Comparison of ENCODE assay signal across 1 cellular context in genomic region chr3:156648086-156648485, GRCh38.
A peak's percentile ranks its signal among the peaks of the same experiment; 100 is the strongest.
TF ChIP-seq lines count a peak whose summit lies in the region.

No MANE protein-coding gene starts in this region.

TF ChIP-seq in GM12878, 131 proteins besides CTCF, POLR2A, EP300 and RAD21 (continued from another document):
- TF ChIP-seq TAF1 (IDR thresholded peaks at IDR 0.05; ENCODE audit: borderline replicate concordance, low read depth, low read length) (no peak), NFIC (IDR thresholded peaks at IDR 0.05; ENCODE audit: low read depth, low read length) (peak; percentile 65; the same call in 1 of the 2 replicates), ZBTB40 (IDR thresholded peaks at IDR 0.05; ENCODE audit: borderline replicate concordance) (no peak), MTA2 (IDR thresholded peaks at IDR 0.05; ENCODE audit: low read depth) (no peak), BCLAF1 (IDR thresholded peaks at IDR 0.05) (no peak), CREM (IDR thresholded peaks at IDR 0.05; ENCODE audit: low read depth) (peak; percentile 42; the same call in 1 of the 2 replicates), NR2C2 (IDR thresholded peaks at IDR 0.05; ENCODE audit: borderline replicate concordance, control insufficient read depth, insufficient read length, low read depth) (no peak), RUNX3 (IDR thresholded peaks at IDR 0.05; ENCODE audit: low read length) (peak; percentile 28; the same call in 1 of the 2 replicates), FOXM1 (IDR thresholded peaks at IDR 0.05; ENCODE audit: low read depth, low read length) (peak; percentile 49; the same call in 1 of the 2 replicates), REST (IDR thresholded peaks at IDR 0.05; ENCODE audit: low read depth, low read length) (no peak), IRF4 (IDR thresholded peaks at IDR 0.05; ENCODE audit: low read depth, low read length) (no peak), ATF2 (IDR thresholded peaks at IDR 0.05; ENCODE audit: low read length) (peak; percentile 61; the same call in 1 of the 2 replicates), ZNF274 (IDR thresholded peaks at IDR 0.05; ENCODE audit: insufficient read depth, insufficient read length) (no peak), NR2C1 (IDR thresholded peaks at IDR 0.05) (no peak), JUNB (IDR thresholded peaks at IDR 0.05) (peak; percentile 58; the same call in 1 of the 2 replicates), SUZ12 (IDR thresholded peaks at IDR 0.05; ENCODE audit: unreplicated experiment) (no peak), CHD4 (IDR thresholded peaks at IDR 0.05) (no peak)
- TF ChIP-seq, protein P1, sequence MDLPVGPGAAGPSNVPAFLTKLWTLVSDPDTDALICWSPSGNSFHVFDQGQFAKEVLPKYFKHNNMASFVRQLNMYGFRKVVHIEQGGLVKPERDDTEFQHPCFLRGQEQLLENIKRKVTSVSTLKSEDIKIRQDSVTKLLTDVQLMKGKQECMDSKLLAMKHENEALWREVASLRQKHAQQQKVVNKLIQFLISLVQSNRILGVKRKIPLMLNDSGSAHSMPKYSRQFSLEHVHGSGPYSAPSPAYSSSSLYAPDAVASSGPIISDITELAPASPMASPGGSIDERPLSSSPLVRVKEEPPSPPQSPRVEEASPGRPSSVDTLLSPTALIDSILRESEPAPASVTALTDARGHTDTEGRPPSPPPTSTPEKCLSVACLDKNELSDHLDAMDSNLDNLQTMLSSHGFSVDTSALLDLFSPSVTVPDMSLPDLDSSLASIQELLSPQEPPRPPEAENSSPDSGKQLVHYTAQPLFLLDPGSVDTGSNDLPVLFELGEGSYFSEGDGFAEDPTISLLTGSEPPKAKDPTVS (IDR thresholded peaks at IDR 0.05; ENCODE audit: low read depth, low read length): no peak
